Comparison of ENCODE assay signal across 1 cellular context in the genomic region with DNA sequence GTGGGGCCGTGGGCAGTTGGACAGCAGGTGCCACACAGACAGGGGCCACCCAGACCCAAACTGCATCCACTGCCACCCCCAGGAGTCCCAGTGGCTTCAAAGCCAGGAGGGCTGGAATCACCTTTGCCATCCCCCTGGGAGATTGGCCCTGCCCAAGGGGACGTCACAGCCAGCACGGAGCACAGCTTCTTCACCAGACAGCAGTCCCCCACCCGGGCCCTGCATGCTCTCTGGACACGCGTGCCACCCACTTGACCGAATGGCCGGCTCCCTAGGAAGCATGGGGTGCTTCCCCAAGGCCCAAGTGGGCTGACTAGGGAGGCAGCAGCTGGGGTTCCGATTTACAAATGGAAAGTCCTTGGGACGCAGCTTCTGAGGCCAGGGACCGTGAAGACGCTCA.
A peak's percentile ranks its signal among the peaks of the same experiment; 100 is the strongest.
TF ChIP-seq lines count a peak whose summit lies in the region.

No MANE protein-coding gene starts in this region.

TF ChIP-seq in HepG2, 621 proteins besides CTCF, POLR2A, EP300 and RAD21:
- TF ChIP-seq SOX5 (CRISPR knock-in tag; IDR thresholded peaks at IDR 0.05; ENCODE audit: borderline replicate concordance) (no peak), RBFOX2 (IDR thresholded peaks at IDR 0.05; ENCODE audit: low read depth, low read length) (0 out of 2 replicates have a peak, but pooled peaks have one; percentile 26)
- TF ChIP-seq, protein P1, sequence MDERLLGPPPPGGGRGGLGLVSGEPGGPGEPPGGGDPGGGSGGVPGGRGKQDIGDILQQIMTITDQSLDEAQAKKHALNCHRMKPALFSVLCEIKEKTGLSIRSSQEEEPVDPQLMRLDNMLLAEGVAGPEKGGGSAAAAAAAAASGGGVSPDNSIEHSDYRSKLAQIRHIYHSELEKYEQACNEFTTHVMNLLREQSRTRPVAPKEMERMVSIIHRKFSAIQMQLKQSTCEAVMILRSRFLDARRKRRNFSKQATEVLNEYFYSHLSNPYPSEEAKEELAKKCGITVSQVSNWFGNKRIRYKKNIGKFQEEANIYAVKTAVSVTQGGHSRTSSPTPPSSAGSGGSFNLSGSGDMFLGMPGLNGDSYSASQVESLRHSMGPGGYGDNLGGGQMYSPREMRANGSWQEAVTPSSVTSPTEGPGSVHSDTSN (CRISPR knock-in tag; IDR thresholded peaks at IDR 0.05) = no peak
